In the genomic region with DNA sequence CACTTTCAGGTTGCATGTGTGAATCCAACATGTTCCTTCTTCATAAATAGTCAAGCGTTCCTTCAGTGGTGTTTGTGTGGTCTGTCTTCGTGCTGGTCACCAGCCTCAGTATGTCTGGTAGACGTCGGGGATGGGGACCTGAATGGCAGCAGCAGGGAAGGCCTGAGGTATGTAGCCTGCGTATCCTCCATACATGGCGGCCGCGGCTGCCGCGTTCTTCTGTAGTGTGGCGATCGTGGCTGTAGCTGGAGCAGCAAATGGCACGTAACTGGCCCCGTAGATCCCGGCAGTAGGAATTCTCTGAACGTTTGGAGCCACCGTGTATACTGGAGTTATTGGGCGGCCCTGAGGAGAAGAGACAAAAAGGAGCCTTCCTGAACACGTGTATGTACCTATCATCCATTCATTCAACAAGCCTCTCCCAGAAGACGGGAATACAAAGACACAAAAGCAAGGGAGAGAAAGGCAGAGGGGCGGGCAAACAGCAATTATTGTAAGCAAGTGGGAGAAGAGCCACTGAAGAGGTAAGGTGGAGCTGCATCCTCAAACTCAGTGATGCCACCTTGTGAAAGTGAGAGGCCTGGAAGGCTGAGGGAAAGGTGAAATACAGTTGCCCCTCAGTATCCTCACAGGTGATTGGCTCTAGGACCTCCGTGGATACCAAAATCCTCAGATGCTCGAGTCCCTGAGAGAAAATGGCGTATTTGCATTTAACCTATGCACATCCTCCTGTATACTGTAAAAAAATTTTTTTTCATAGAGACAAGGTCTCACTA, we compare ENCODE assay signal across 19 cellular contexts.
"Had no signal": no experiment of that assay in that cellular context is flagged by ENCODE, and none has a peak within 500 bp of the region (broad histone marks: within the 10 kb centered on the region; RNA-seq: fewer than 3 reads in every experiment).

No MANE protein-coding gene starts in this region.

- H3K4me3 ChIP-seq: ovary, smooth muscle cell, suprapubic skin, thyroid gland, uterus had no signal

- H3K9me3 ChIP-seq: ovary, suprapubic skin, thyroid gland, uterus had no signal

- H3K4me1 ChIP-seq: foreskin keratinocyte, suprapubic skin, uterus had no signal

- H3K27me3 Mint-ChIP-seq: dendritic cell treated with granulocyte-macrophage colony-stimulating factor and Interleukin-4, amounts not matched to agents 40 ng/mL and 50 ng/mL, for 4 days; type B pancreatic cell had no signal

- H3K27me3 ChIP-seq: foreskin keratinocyte, ovary, suprapubic skin, thyroid gland, uterus had no signal

- ATAC-seq: effector memory CD8-positive, alpha-beta T cell; foreskin keratinocyte; natural killer cell; right cardiac atrium; stimulated activated effector memory CD8-positive, alpha-beta T cell treated with anti-CD3 and anti-CD28 coated beads, Interleukin-12 subunit alpha, Interleukin-12 subunit beta, amount 100 ng/mL, for 72 hours; stimulated activated naive CD8-positive, alpha-beta T cell treated with anti-CD3 and anti-CD28 coated beads, Interleukin-15, Interleukin-2, amounts not matched to agents 100 U/mL and 50 U/mL, for 24 hours had no signal

- FAIRE-seq: colon had no signal

- H3K36me3 ChIP-seq: ovary, uterus had no signal

- H3K27ac Mint-ChIP-seq: effector memory CD8-positive, alpha-beta T cell; natural killer cell; stimulated activated effector memory CD8-positive, alpha-beta T cell treated with anti-CD3 and anti-CD28 coated beads, Interleukin-12 subunit alpha, Interleukin-12 subunit beta, amount 100 ng/mL, for 72 hours; type B pancreatic cell had no signal

- H3K36me3 Mint-ChIP-seq: natural killer cell; stimulated activated effector memory CD8-positive, alpha-beta T cell treated with anti-CD3 and anti-CD28 coated beads, Interleukin-12 subunit alpha, Interleukin-12 subunit beta, amount 100 ng/mL, for 72 hours had no signal

- H3K4me1 Mint-ChIP-seq: natural killer cell; neural crest cell; stimulated activated effector memory CD8-positive, alpha-beta T cell treated with anti-CD3 and anti-CD28 coated beads, Interleukin-12 subunit alpha, Interleukin-12 subunit beta, amount 100 ng/mL, for 72 hours had no signal

- DNase-seq: effector memory CD8-positive, alpha-beta T cell; foreskin keratinocyte; mammary epithelial cell; natural killer cell; nucleus accumbens; ovary; right cardiac atrium; stimulated activated CD4-positive, alpha-beta T cell treated with anti-CD3 and anti-CD28 coated beads, Interleukin-4, amount 100 ng/mL, for 1 hour; stimulated activated CD8-positive, alpha-beta memory T cell treated with anti-CD3 and anti-CD28 coated beads, Interleukin-4, amount 100 ng/mL, for 48 hours; stimulated activated naive CD8-positive, alpha-beta T cell treated with anti-CD3 and anti-CD28 coated beads, Interleukin-15, Interleukin-2, amounts not matched to agents 100 U/mL and 50 U/mL, for 24 hours; thyroid gland; uterus had no signal

- H3K27ac ChIP-seq: foreskin keratinocyte, ovary, suprapubic skin, uterus had no signal

- H3K4me3 Mint-ChIP-seq: dendritic cell treated with granulocyte-macrophage colony-stimulating factor and Interleukin-4, amounts not matched to agents 40 ng/mL and 50 ng/mL, for 4 days; effector memory CD8-positive, alpha-beta T cell; natural killer cell; neural crest cell; stimulated activated effector memory CD8-positive, alpha-beta T cell treated with anti-CD3 and anti-CD28 coated beads, Interleukin-12 subunit alpha, Interleukin-12 subunit beta, amount 100 ng/mL, for 72 hours; type B pancreatic cell had no signal

- H3K9me3 Mint-ChIP-seq: dendritic cell treated with granulocyte-macrophage colony-stimulating factor and Interleukin-4, amounts not matched to agents 40 ng/mL and 50 ng/mL, for 4 days; effector memory CD8-positive, alpha-beta T cell; natural killer cell; neural crest cell; stimulated activated effector memory CD8-positive, alpha-beta T cell treated with anti-CD3 and anti-CD28 coated beads, Interleukin-12 subunit alpha, Interleukin-12 subunit beta, amount 100 ng/mL, for 72 hours; type B pancreatic cell had no signal

- H3K4me2 ChIP-seq: smooth muscle cell had no signal
